2 cellular contexts compared by ENCODE assay signal in genomic region chr16:8971416-8971815, GRCh38.
TF ChIP-seq lines count a peak whose summit lies in the region.

No MANE protein-coding gene starts in this region.

TF ChIP-seq in HepG2, 621 proteins besides CTCF, POLR2A, EP300 and RAD21:
- TF ChIP-seq ZMYM3 (CRISPR knock-in tag; IDR thresholded peaks at IDR 0.05) = peak; percentile 51; the same call in 1 of the 2 replicates
- peak; percentile 85 for TF ChIP-seq ZNF629 (CRISPR knock-in tag; conservative IDR thresholded peaks at IDR 0.05)
- TF ChIP-seq CHD4 (IDR thresholded peaks at IDR 0.05; ENCODE audit: borderline replicate concordance, low read length) = 0 out of 2 replicates have a peak, but pooled peaks have one; percentile 40
- no peak for TF ChIP-seq SYNCRIP (IDR thresholded peaks at IDR 0.05; ENCODE audit: insufficient read depth, low read depth, low read length)
TF ChIP-seq in HepG2: peak in this region for 3.

TF ChIP-seq in K562, 482 proteins besides CTCF, POLR2A, EP300 and RAD21:
- TF ChIP-seq SNRNP70 (optimal IDR thresholded peaks at IDR 0.05; ENCODE audit: low read depth, low read length) = no peak
- no peak for TF ChIP-seq RFX1 (IDR thresholded peaks at IDR 0.05)
- peak in 1 of 2 experiments; percentile 26; a peak in 1 of 4 replicates for TF ChIP-seq KDM1A (IDR thresholded peaks at IDR 0.05)
- no peak for TF ChIP-seq PREB (CRISPR knock-in tag; IDR thresholded peaks at IDR 0.05)
- peak; percentile 12 for TF ChIP-seq ZNF146 (CRISPR knock-in tag; IDR thresholded peaks at IDR 0.05; ENCODE audit: unreplicated experiment)
